ENCODE assay signal across 20 cellular contexts in genomic region chr1:121418369-121419049, GRCh38.
DNase-seq lines count a peak whose midpoint lies in the region; ATAC-seq, FAIRE-seq and TF ChIP-seq lines count a peak whose summit lies in the region.
"Had no signal": no experiment of that assay in that cellular context is flagged by ENCODE, and none has a peak within 500 bp of the region (broad histone marks: within the 10 kb centered on the region; RNA-seq: fewer than 3 reads in every experiment).

No MANE protein-coding gene starts in this region.

- H3K27ac Mint-ChIP-seq in brain: peak overlapping the region in 2 of 5 experiments; percentile 52 to 67
- H3K27ac Mint-ChIP-seq: activated naive CD4-positive, alpha-beta T cell treated with anti-CD3 and anti-CD28 coated beads, Interleukin-2, amount 10 ng/mL, durations not matched to agents 7 days and 5 days had no signal

- H3K27ac ChIP-seq in HUES6 (ENCODE audit: low read depth, low read length) (no peak overlapping the region), keratinocyte (ENCODE audit: control insufficient read depth, insufficient read depth, low read length) (peak overlapping the region; percentile 58)
- H3K27ac ChIP-seq: right atrium auricular region, vagina had no signal

- no peaks in the 10 kb centered on the region for H3K9me1 ChIP-seq in keratinocyte (ENCODE audit: control insufficient read depth, extremely low read depth, insufficient read depth, low read length)

- dilution Hi-C loops in keratinocyte (cut with MboI; ENCODE audit: extremely low pct_ligation_motif_present, low sequenced_read_pairs): no loop called here

- H3K9ac ChIP-seq in HUES6 (ENCODE audit: low read length) (no peak overlapping the region), keratinocyte (ENCODE audit: control insufficient read depth, extremely low read depth, insufficient read depth, low read length) (peak overlapping the region; percentile 33)

- DNase-seq in ELF-1 (ENCODE audit: low read depth, low spot score) (peak; percentile 30), keratinocyte (ENCODE audit: low read depth, low spot score) (no peak), NCI-H1930 (lab: John Stamatoyannopoulos, UW) (no peak), HTR-8/SVneo (ENCODE audit: insufficient read length, low spot score) (no peak)
- DNase-seq: activated CD4-positive, alpha-beta T cell treated with anti-CD3 and anti-CD28 coated beads, Interleukin-2, amount 50 U/mL, for 4 hours; activated naive CD4-positive, alpha-beta T cell treated with anti-CD3 and anti-CD28 coated beads, Interleukin-2, amount 10 ng/mL, durations not matched to agents 7 days and 5 days; cortex of kidney; IMR-90; kidney; midbrain; NCI-H187 treated with DMSO at 0.1 percent for 48 hours; NCI-H524 treated with DMSO at 0.1 percent for 48 hours; OCI-M1 had no signal

- H3K27me3 ChIP-seq in HUES6 (ENCODE audit: control insufficient read depth, insufficient read depth, low read length) (no peaks in the 10 kb centered on the region), keratinocyte (ENCODE audit: control insufficient read depth, extremely low read depth, insufficient read depth, low read length) (no peaks in the 10 kb centered on the region)
- H3K27me3 ChIP-seq: right atrium auricular region, vagina had no signal

- peaks cover 24% of the 10 kb centered on the region for H3K4me1 Mint-ChIP-seq in brain

- H3K4me3 Mint-ChIP-seq in brain: peak overlapping the region; percentile 29 to 70 (median 36)
- H3K4me3 Mint-ChIP-seq: activated naive CD4-positive, alpha-beta T cell treated with anti-CD3 and anti-CD28 coated beads, Interleukin-2, amount 10 ng/mL, durations not matched to agents 7 days and 5 days had no signal

- no peak for ATAC-seq in GM21447 (IDR thresholded peaks at IDR 0.05; ENCODE audit: unreplicated experiment)
- no peak for ATAC-seq in GM18873 (IDR thresholded peaks at IDR 0.05; ENCODE audit: low FRiP score, unreplicated experiment)

- H3K36me3 Mint-ChIP-seq in brain: no peaks in the 10 kb centered on the region
- H3K36me3 Mint-ChIP-seq: activated naive CD4-positive, alpha-beta T cell treated with anti-CD3 and anti-CD28 coated beads, Interleukin-2, amount 10 ng/mL, durations not matched to agents 7 days and 5 days had no signal

- TF ChIP-seq CTCF in brain (conservative IDR thresholded peaks at IDR 0.05) (no peak), keratinocyte (optimal IDR thresholded peaks at IDR 0.05 in 1 of 3, IDR thresholded peaks at IDR 0.05 in 1 of 3, conservative IDR thresholded peaks at IDR 0.05 in 1 of 3; ENCODE audit: extremely low read depth in 1 of 3, insufficient read depth in 2 of 3, low read length in 3 of 3) (no peak)

- H3K4me1 ChIP-seq in HUES6 (ENCODE audit: control insufficient read depth, insufficient read depth, low read length) (0 out of 2 replicates have a peak, but pooled peaks cover 8% of the 10 kb centered on the region), keratinocyte (ENCODE audit: control insufficient read depth, extremely low read depth, insufficient read depth, low read length) (peaks cover 18% of the 10 kb centered on the region)
- H3K4me1 ChIP-seq: vagina had no signal

- H3K9me3 Mint-ChIP-seq in brain: peaks cover 0 to 3% (median 0%) of the 10 kb centered on the region in 5 experiments
- H3K9me3 Mint-ChIP-seq: activated naive CD4-positive, alpha-beta T cell treated with anti-CD3 and anti-CD28 coated beads, Interleukin-2, amount 10 ng/mL, durations not matched to agents 7 days and 5 days had no signal

- H3K4me3 ChIP-seq in HUES6 (ENCODE audit: low read depth, low read length): peak overlapping the region; percentile 48
- H3K4me3 ChIP-seq in keratinocyte (ENCODE audit: control insufficient read depth in 2 of 3, extremely low read depth in 1 of 3, insufficient read depth in 2 of 3, low read depth in 1 of 3, low read length in 3 of 3): peak overlapping the region in 1 of 3 experiments; percentile 48
- H3K4me3 ChIP-seq: right atrium auricular region, vagina had no signal

- H3K36me3 ChIP-seq in HUES6 (ENCODE audit: control insufficient read depth, insufficient read depth, low read length): no peaks in the 10 kb centered on the region
- H3K36me3 ChIP-seq in keratinocyte (ENCODE audit: control insufficient read depth in 2 of 2, extremely low read depth in 1 of 2, insufficient read depth in 2 of 2, low read length in 2 of 2): no peaks in the 10 kb centered on the region
- H3K36me3 ChIP-seq: right atrium auricular region, vagina had no signal

- no peaks in the 10 kb centered on the region for H4K20me1 ChIP-seq in keratinocyte (ENCODE audit: control insufficient read depth, extremely low read depth, insufficient read depth, low read length)

- FAIRE-seq in keratinocyte (lab: Jason Lieb, UNC): no peak
- FAIRE-seq in HTR-8/SVneo (lab: Jason Lieb, UNC): no peak
- FAIRE-seq: astrocyte had no signal

- H2AFZ ChIP-seq in keratinocyte (ENCODE audit: control insufficient read depth, low read length): peak overlapping the region; percentile 47

- H3K9me3 ChIP-seq in HUES6 (ENCODE audit: control insufficient read depth, insufficient read depth, low read depth, low read length) (no peaks in the 10 kb centered on the region), keratinocyte (ENCODE audit: control insufficient read depth, low read depth, low read length) (no peaks in the 10 kb centered on the region)
- H3K9me3 ChIP-seq: right atrium auricular region, vagina had no signal

- H3K4me2 ChIP-seq in keratinocyte (ENCODE audit: control insufficient read depth, extremely low read depth, insufficient read depth, low read depth, low read length): peak overlapping the region; percentile 82

- no peaks in the 10 kb centered on the region for H3K79me2 ChIP-seq in keratinocyte (ENCODE audit: control insufficient read depth, insufficient read depth, low read length)

- H3K27me3 Mint-ChIP-seq in brain: no peaks in the 10 kb centered on the region
